18 cellular contexts compared by ENCODE assay signal in the genomic region with DNA sequence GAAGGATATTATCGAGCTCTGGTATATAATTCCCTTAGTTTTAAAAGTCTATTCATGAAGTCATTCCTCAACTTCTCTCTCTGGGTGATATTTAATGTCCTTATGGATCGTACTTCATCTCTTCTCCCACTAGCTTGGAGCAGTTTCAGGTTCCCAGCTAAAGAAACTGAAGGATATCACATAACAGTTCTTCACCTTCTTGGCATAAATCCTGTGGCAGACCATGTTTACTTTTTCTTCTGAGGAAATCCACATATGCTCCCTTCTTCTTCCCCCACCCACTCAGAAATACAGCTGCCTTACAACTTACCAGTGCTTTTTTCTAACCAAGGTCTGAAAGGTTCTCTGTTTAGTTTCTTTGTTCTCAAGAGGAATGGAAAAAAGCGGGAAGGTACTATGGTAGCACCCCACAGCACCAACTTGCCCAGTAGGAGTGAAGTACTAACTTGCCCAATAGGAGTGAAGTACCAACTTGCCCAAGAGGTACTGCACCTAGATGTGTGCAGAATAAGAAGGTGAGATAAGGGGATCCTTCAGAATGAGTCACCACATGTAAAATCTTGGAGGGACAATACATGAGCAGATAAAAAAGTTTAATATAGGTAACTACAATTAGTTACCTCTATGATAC. TPM values are rescaled to one million over a fixed set of nuclear protein-coding genes. Genes with fewer than 3 reads are reported as not detected.
DNase-seq lines count a peak whose midpoint lies in the region; ATAC-seq and TF ChIP-seq lines count a peak whose summit lies in the region.
"Had no signal": no experiment of that assay in that cellular context is flagged by ENCODE, and none has a peak within 500 bp of the region (broad histone marks: within the 10 kb centered on the region; RNA-seq: fewer than 3 reads in every experiment).

No MANE protein-coding gene starts in this region.

- peak overlapping the region in 1 of 2 donors; percentile 40 for H3K27ac ChIP-seq in left lung

- DNase-seq in DMS 273 treated with DMSO at 0.1 percent for 48 hours (lab: John Stamatoyannopoulos, UW) = peak; percentile 77
- DNase-seq in NCI-H2171 treated with DMSO at 0.1 percent for 48 hours (lab: John Stamatoyannopoulos, UW) = peak; percentile 86
- DNase-seq in choroid plexus epithelial cell (ENCODE audit: low read depth) = peak; percentile 75
- DNase-seq in left lung = no peak
- DNase-seq in NOMO-1 (lab: John Stamatoyannopoulos, UW; ENCODE audit: unreplicated experiment in 2 of 2) = no peak
- no peak for DNase-seq in AG20443 (ENCODE audit: low spot score)
- DNase-seq in HUDEP-2 (lab: John Stamatoyannopoulos, UW; ENCODE audit: unreplicated experiment in 76 of 76) = no peak
- DNase-seq in GM10266 (ENCODE audit: extremely low spot score) = no peak
- DNase-seq: CD4-positive, alpha-beta T cell; DND-41; GDM1; MV-4-11; NCI-H1436 treated with DMSO at 0.1 percent for 48 hours; NCI-H2081; NCI-H345; SK-N-SH had no signal

- H3K4me3 ChIP-seq in choroid plexus epithelial cell (ENCODE audit: low read depth, low read length) (no peak overlapping the region), left lung (no peak overlapping the region)
- H3K4me3 ChIP-seq: HAP-1 had no signal

- no peaks in the 10 kb centered on the region for H3K4me1 ChIP-seq in left lung
- H3K4me1 ChIP-seq: HAP-1 had no signal

- H3K27me3 ChIP-seq in left lung = no peaks in the 10 kb centered on the region

- peak; percentile 93 for ATAC-seq in left lung
- ATAC-seq: Right ventricle myocardium inferior had no signal

- no peaks in the 10 kb centered on the region for H3K36me3 ChIP-seq in left lung
- H3K36me3 ChIP-seq: HAP-1 had no signal

- no peak for TF ChIP-seq CTCF in choroid plexus epithelial cell (conservative IDR thresholded peaks at IDR 0.05; ENCODE audit: low read depth, low read length)
- no peak for TF ChIP-seq CTCF in left lung (IDR thresholded peaks at IDR 0.05)
- TF ChIP-seq CTCF in GM10266 (IDR thresholded peaks at IDR 0.05; ENCODE audit: control insufficient read depth, insufficient read depth, low read depth, missing control alignments) = no peak

- no peaks in the 10 kb centered on the region for H3K9me3 ChIP-seq in left lung
- H3K9me3 ChIP-seq: HAP-1, SK-N-SH had no signal

- intact Hi-C loops in left lung (cut with DNase I) = no loop called here

RNA-seq across cellular contexts. Expression of a gene that starts 53.1 kb away (rescaled TPM):
- total RNA-seq in left lung = 10 to 100 TPM; 10.2 to 17.6 TPM

Comparison
In these comparisons a context has a peak if more than half of its experiments do, and no peak if none do; other contexts are left out.
1. DNase-seq: peak in DMS 273 treated with DMSO at 0.1 percent for 48 hours (single experiment), NCI-H2171 treated with DMSO at 0.1 percent for 48 hours (single experiment) and choroid plexus epithelial cell (single experiment); none in left lung (0 of 2), NOMO-1 (0 of 2), AG20443 (single experiment), HUDEP-2 (0 of 76) and GM10266 (single experiment).